9 cellular contexts compared by ENCODE assay signal in genomic region chr9:128094950-128095544, GRCh38. TPM values are rescaled to one million over a fixed set of nuclear protein-coding genes. Genes with fewer than 3 reads are reported as not detected.
DNase-seq lines count a peak whose midpoint lies in the region; ATAC-seq and TF ChIP-seq lines count a peak whose summit lies in the region.
"Had no signal": no experiment of that assay in that cellular context is flagged by ENCODE, and none has a peak within 500 bp of the region (broad histone marks: within the 10 kb centered on the region; RNA-seq: fewer than 3 reads in every experiment).

No MANE protein-coding gene starts in this region.

- H3K9me3 ChIP-seq in lower lobe of right lung (no peaks in the 10 kb centered on the region), thymus (ENCODE audit: control insufficient read depth) (no peaks in the 10 kb centered on the region)

- H3K27me3 ChIP-seq in lower lobe of right lung (ENCODE audit: low read depth) (no peaks in the 10 kb centered on the region), thymus (ENCODE audit: control insufficient read depth, insufficient read depth) (no peaks in the 10 kb centered on the region)

- H3K4me1 ChIP-seq in lower lobe of right lung (peaks cover 87% of the 10 kb centered on the region), thymus (ENCODE audit: control insufficient read depth, insufficient read depth, low read length) (peaks cover 54% of the 10 kb centered on the region)

- no peaks in the 10 kb centered on the region for H3K27me3 Mint-ChIP-seq in activated CD4-positive, alpha-beta T cell treated with anti-CD3 and anti-CD28 coated beads, Interleukin-2, amount 10 ng/mL, durations not matched to agents 24 days and 14 days

- no peaks in the 10 kb centered on the region for H3K9me3 Mint-ChIP-seq in activated CD4-positive, alpha-beta T cell treated with anti-CD3 and anti-CD28 coated beads, Interleukin-2, amount 10 ng/mL, durations not matched to agents 24 days and 14 days

- H3K27ac Mint-ChIP-seq in activated CD4-positive, alpha-beta T cell treated with anti-CD3 and anti-CD28 coated beads, Interleukin-2, amount 10 ng/mL, durations not matched to agents 24 days and 14 days, result peak overlapping the region; percentile 98

- H3K27ac ChIP-seq in angular gyrus (ENCODE audit: low read depth, low read length), result peak overlapping the region; percentile 54
- peak overlapping the region; percentile 95 for H3K27ac ChIP-seq in lower lobe of right lung
- peak overlapping the region; percentile 68 for H3K27ac ChIP-seq in thymus (ENCODE audit: low read depth)

- no peaks in the 10 kb centered on the region for H3K36me3 ChIP-seq in lower lobe of right lung
- H3K36me3 ChIP-seq in thymus (ENCODE audit: control insufficient read depth, insufficient read depth), result no peaks in the 10 kb centered on the region

- no peak overlapping the region for H3K4me3 ChIP-seq in lower lobe of right lung
- H3K4me3 ChIP-seq in thymus (ENCODE audit: low read length), result no peak overlapping the region

- intact Hi-C loops in activated CD4-positive, alpha-beta T cell treated with anti-CD3 and anti-CD28 coated beads, Interleukin-2, amount 10 ng/mL, durations not matched to agents 24 days and 14 days (cut with micrococcal nuclease), result loop anchor here (1.0 kb wide), 3 partner anchors 23 to 33 kb away; partner anchors contain the start of gene NAIF1
- intact Hi-C loops in lower lobe of right lung (cut with DNase I), result no loop called here

- peaks cover 60% of the 10 kb centered on the region for H3K4me1 Mint-ChIP-seq in activated CD4-positive, alpha-beta T cell treated with anti-CD3 and anti-CD28 coated beads, Interleukin-2, amount 10 ng/mL, durations not matched to agents 24 days and 14 days

- ATAC-seq in lower lobe of right lung, result no peak
- ATAC-seq in HG02798 (IDR thresholded peaks at IDR 0.05; ENCODE audit: poor library complexity, unreplicated experiment), result no peak

- peak; percentile 53 for DNase-seq in activated CD4-positive, alpha-beta T cell treated with anti-CD3 and anti-CD28 coated beads, Interleukin-2, amount 10 ng/mL, durations not matched to agents 24 days and 14 days
- no peak for DNase-seq in activated CD4-positive, alpha-beta T cell treated with anti-CD3 and anti-CD28 coated beads for 1 hour
- DNase-seq in lower lobe of right lung, result peak; percentile 32
- no peak for DNase-seq in epidermal melanocyte (ENCODE audit: insufficient read length, low spot score)
- no peak for DNase-seq in NCI-H1436 treated with DMSO at 0.1 percent for 48 hours (lab: John Stamatoyannopoulos, UW)

- no peak for TF ChIP-seq CTCF in lower lobe of right lung (IDR thresholded peaks at IDR 0.05)

- peak overlapping the region; percentile 85 for H3K4me3 Mint-ChIP-seq in activated CD4-positive, alpha-beta T cell treated with anti-CD3 and anti-CD28 coated beads, Interleukin-2, amount 10 ng/mL, durations not matched to agents 24 days and 14 days

- peaks cover 3% of the 10 kb centered on the region for H3K36me3 Mint-ChIP-seq in activated CD4-positive, alpha-beta T cell treated with anti-CD3 and anti-CD28 coated beads, Interleukin-2, amount 10 ng/mL, durations not matched to agents 24 days and 14 days (ENCODE audit: low read depth)

- WGBS in thymus, result 93% methylated on average over 11 of the region's 11 CpGs

RNA-seq across cellular contexts. Expression of gene SLC25A25, which starts 27.0 kb away (rescaled TPM):
- 12.2 and 14.0 TPM in 2 replicates for total RNA-seq in activated CD4-positive, alpha-beta T cell treated with anti-CD3 and anti-CD28 coated beads, Interleukin-2, amount 10 ng/mL, durations not matched to agents 24 days and 14 days
- total RNA-seq in lower lobe of right lung, result 27.3 TPM
- 12.3 TPM for polyA plus RNA-seq in thymus

RNA-seq across cellular contexts. Expression of gene NAIF1, which starts 27.9 kb away (rescaled TPM):
- total RNA-seq in activated CD4-positive, alpha-beta T cell treated with anti-CD3 and anti-CD28 coated beads, Interleukin-2, amount 10 ng/mL, durations not matched to agents 24 days and 14 days, result 9.6 and 11.1 TPM in 2 replicates
- total RNA-seq in lower lobe of right lung, result 11.3 TPM
- polyA plus RNA-seq in thymus, result 11.5 TPM

RNA-seq across cellular contexts. Expression of gene PTGES2, which starts 32.5 kb away (rescaled TPM):
- total RNA-seq in activated CD4-positive, alpha-beta T cell treated with anti-CD3 and anti-CD28 coated beads, Interleukin-2, amount 10 ng/mL, durations not matched to agents 24 days and 14 days, result 84.6 and 89.8 TPM in 2 replicates
- 30.6 TPM for total RNA-seq in lower lobe of right lung
- 39.3 TPM for polyA plus RNA-seq in thymus

RNA-seq across cellular contexts. Expression of gene LCN2, which starts 54.2 kb away (rescaled TPM):
- not detected in 2 replicates for total RNA-seq in activated CD4-positive, alpha-beta T cell treated with anti-CD3 and anti-CD28 coated beads, Interleukin-2, amount 10 ng/mL, durations not matched to agents 24 days and 14 days
- 83.4 TPM for total RNA-seq in lower lobe of right lung
- polyA plus RNA-seq in thymus, result 31.9 TPM
- total RNA-seq: RPMI7951 had no signal

Comparison
In these comparisons a context has a peak if more than half of its experiments do, and no peak if none do; other contexts are left out.
1. DNase-seq: peak in activated CD4-positive, alpha-beta T cell treated with anti-CD3 and anti-CD28 coated beads, Interleukin-2, amount 10 ng/mL, durations not matched to agents 24 days and 14 days (single experiment) and lower lobe of right lung (single experiment); none in activated CD4-positive, alpha-beta T cell treated with anti-CD3 and anti-CD28 coated beads for 1 hour (single experiment), epidermal melanocyte (single experiment) and NCI-H1436 treated with DMSO at 0.1 percent for 48 hours (single experiment).
2. Peak in every context shown above with its lines, with median percentiles within 50 percentile points of each other: H3K27ac ChIP-seq.